ENCODE assay signal across 1 cellular context in the genomic region with DNA sequence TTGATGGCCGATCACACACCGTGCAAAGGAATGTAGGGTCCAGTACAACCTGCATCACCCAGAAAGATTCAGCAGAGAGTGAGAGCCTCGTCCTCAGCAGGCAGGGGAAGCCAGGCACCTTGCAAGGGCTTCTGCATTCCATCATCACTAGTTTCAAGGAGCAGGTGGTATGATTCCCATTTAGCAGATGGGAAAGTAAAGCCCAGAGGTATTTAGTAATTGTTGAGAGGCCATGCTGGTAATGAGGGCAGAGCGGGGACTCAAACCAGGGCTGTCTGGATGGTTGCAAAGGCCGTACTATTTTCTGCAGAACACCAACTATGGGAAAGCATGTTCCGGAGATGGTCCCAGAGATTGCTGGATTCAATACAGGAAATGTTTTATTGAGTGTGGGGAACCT.
A peak's percentile ranks its signal among the peaks of the same experiment; 100 is the strongest.
TF ChIP-seq lines count a peak whose summit lies in the region.

No MANE protein-coding gene starts in this region.

TF ChIP-seq in HepG2, 621 proteins besides CTCF, POLR2A, EP300 and RAD21:
- TF ChIP-seq ZNF629 (CRISPR knock-in tag; conservative IDR thresholded peaks at IDR 0.05) (peak; percentile 68), SCMH1 (CRISPR knock-in tag; IDR thresholded peaks at IDR 0.05; ENCODE audit: borderline replicate concordance) (no peak)
TF ChIP-seq in HepG2: peak in this region for 1.
